12 cellular contexts compared by ENCODE assay signal in the genomic region with DNA sequence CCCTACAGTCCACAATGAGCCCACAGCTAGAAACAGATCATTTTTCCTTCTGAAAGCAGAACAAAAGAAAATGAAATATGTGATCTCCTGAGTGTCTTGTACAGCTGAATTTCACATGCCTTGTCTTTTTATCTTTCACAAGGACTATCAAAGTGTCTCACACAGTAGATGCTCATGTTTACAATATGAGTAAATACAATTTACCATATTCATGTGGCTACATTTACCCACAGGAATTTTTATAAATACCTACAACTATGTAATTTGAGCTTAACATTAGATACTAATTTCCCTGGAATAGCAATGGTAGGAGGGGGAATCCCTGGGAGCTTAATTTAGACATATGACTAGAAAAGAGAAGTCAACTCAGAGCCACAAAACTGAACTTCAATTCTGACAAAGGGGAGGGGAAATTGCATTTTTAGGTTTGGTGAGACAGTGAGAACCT.
DNase-seq lines count a peak whose midpoint lies in the region; ATAC-seq, FAIRE-seq and TF ChIP-seq lines count a peak whose summit lies in the region.
"Had no signal": no experiment of that assay in that cellular context is flagged by ENCODE, and none has a peak within 500 bp of the region (broad histone marks: within the 10 kb centered on the region; RNA-seq: fewer than 3 reads in every experiment).

No MANE protein-coding gene starts in this region.

- H3K4me2 ChIP-seq in GM23248 (ENCODE audit: unreplicated experiment) = peak overlapping the region; percentile 35

- FAIRE-seq in GM12892 (lab: Jason Lieb, UNC) = no peak

- H3K9me3 ChIP-seq in GM23248 (ENCODE audit: low read depth) (no peaks in the 10 kb centered on the region), aorta (ENCODE audit: control insufficient read depth, low read length) (no peaks in the 10 kb centered on the region)

- intact Hi-C loops in CD14-positive monocyte (cut with micrococcal nuclease) (no loop called here), aorta (cut with DNase I) (no loop called here)

- TF ChIP-seq POLR2A in GM18505 (IDR thresholded peaks at IDR 0.05; ENCODE audit: borderline replicate concordance, extremely low read depth, insufficient read depth, insufficient read length) = no peak
- no peak for TF ChIP-seq POLR2A in GM12892 (IDR thresholded peaks at IDR 0.05; ENCODE audit: low read depth, low read length)

- no peaks in the 10 kb centered on the region for H3K36me3 Mint-ChIP-seq in CD14-positive monocyte
- H3K36me3 Mint-ChIP-seq: stimulated activated effector memory CD8-positive, alpha-beta T cell treated with anti-CD3 and anti-CD28 coated beads, Interleukin-12 subunit alpha, Interleukin-12 subunit beta, amount 100 ng/mL, for 72 hours had no signal

- peaks cover 9% of the 10 kb centered on the region for H3K4me1 Mint-ChIP-seq in CD14-positive monocyte
- H3K4me1 Mint-ChIP-seq: nephron progenitor cell; stimulated activated effector memory CD8-positive, alpha-beta T cell treated with anti-CD3 and anti-CD28 coated beads, Interleukin-12 subunit alpha, Interleukin-12 subunit beta, amount 100 ng/mL, for 72 hours had no signal

- H3K79me2 ChIP-seq in GM23248 (ENCODE audit: insufficient read depth) = no peaks in the 10 kb centered on the region

- 0 out of 2 replicates have a peak overlapping the region, but pooled peaks have one; percentile 26 for H2AFZ ChIP-seq in GM23248

- peak; percentile 64 for ATAC-seq in GM18505 (IDR thresholded peaks at IDR 0.05; ENCODE audit: unreplicated experiment)
- ATAC-seq in HG03575 (IDR thresholded peaks at IDR 0.05; ENCODE audit: extremely low read depth, insufficient number of reproducible peaks, low FRiP score, unreplicated experiment) = peak; percentile 41
- no peak for ATAC-seq in aorta (ENCODE audit: low FRiP score)
- ATAC-seq: stimulated activated effector memory CD8-positive, alpha-beta T cell treated with anti-CD3 and anti-CD28 coated beads, Interleukin-12 subunit alpha, Interleukin-12 subunit beta, amount 100 ng/mL, for 72 hours had no signal

- H3K9me2 ChIP-seq in GM23248 (ENCODE audit: insufficient read depth) = no peaks in the 10 kb centered on the region

- H3K9ac ChIP-seq in GM23248 = peak overlapping the region; percentile 21; the same call in 1 of the 2 replicates

- H3K4me1 ChIP-seq in GM23248 (ENCODE audit: insufficient read depth) = peaks cover 48% of the 10 kb centered on the region
- H3K4me1 ChIP-seq in aorta (ENCODE audit: control insufficient read depth in 1 of 2, insufficient read depth in 2 of 2, low read length in 2 of 2) = no peaks in the 10 kb centered on the region

- H3K27me3 ChIP-seq in GM23248 (replicated peaks; ENCODE audit: insufficient read depth) = no peaks in the 10 kb centered on the region
- no peaks in the 10 kb centered on the region for H3K27me3 ChIP-seq in aorta (ENCODE audit: control insufficient read depth in 1 of 2, insufficient read depth in 2 of 2, low read length in 1 of 2)

- no peak overlapping the region for H3K4me3 ChIP-seq in GM23248
- H3K4me3 ChIP-seq in foreskin fibroblast (ENCODE audit: low read depth in 1 of 2, low read length in 2 of 2) = no peak overlapping the region
- H3K4me3 ChIP-seq in aorta (ENCODE audit: low read length in 2 of 2) = no peak overlapping the region

- no peaks in the 10 kb centered on the region for H3K27me3 Mint-ChIP-seq in CD14-positive monocyte (ENCODE audit: low read depth in 3 of 3)

- H3K4me3 Mint-ChIP-seq in CD14-positive monocyte = no peak overlapping the region
- H3K4me3 Mint-ChIP-seq: nephron progenitor cell; stimulated activated effector memory CD8-positive, alpha-beta T cell treated with anti-CD3 and anti-CD28 coated beads, Interleukin-12 subunit alpha, Interleukin-12 subunit beta, amount 100 ng/mL, for 72 hours had no signal

- H3K27ac Mint-ChIP-seq in CD14-positive monocyte = no peak overlapping the region
- H3K27ac Mint-ChIP-seq: nephron progenitor cell; stimulated activated effector memory CD8-positive, alpha-beta T cell treated with anti-CD3 and anti-CD28 coated beads, Interleukin-12 subunit alpha, Interleukin-12 subunit beta, amount 100 ng/mL, for 72 hours had no signal

- H4K20me1 ChIP-seq in GM23248 (ENCODE audit: insufficient read depth) = no peaks in the 10 kb centered on the region

- no peak for TF ChIP-seq CTCF in foreskin fibroblast (IDR thresholded peaks at IDR 0.05; ENCODE audit: low read depth, low read length)
- no peak for TF ChIP-seq CTCF in CD14-positive monocyte (IDR thresholded peaks at IDR 0.05)

- peaks cover 0 to 2% (median 0%) of the 10 kb centered on the region in 7 donors for H3K9me3 Mint-ChIP-seq in CD14-positive monocyte
- H3K9me3 Mint-ChIP-seq: nephron progenitor cell; stimulated activated effector memory CD8-positive, alpha-beta T cell treated with anti-CD3 and anti-CD28 coated beads, Interleukin-12 subunit alpha, Interleukin-12 subunit beta, amount 100 ng/mL, for 72 hours had no signal

- no peaks in the 10 kb centered on the region for H3K36me3 ChIP-seq in GM23248 (ENCODE audit: low read depth)
- no peaks in the 10 kb centered on the region for H3K36me3 ChIP-seq in aorta (ENCODE audit: control insufficient read depth in 1 of 2, insufficient read depth in 2 of 2, low read length in 1 of 2)

- H3K27ac ChIP-seq in GM23248 = peak overlapping the region; percentile 97; the same call in 1 of the 2 replicates
- H3K27ac ChIP-seq in aorta (ENCODE audit: low read depth in 1 of 2, low read length in 2 of 2) = no peak overlapping the region

- peaks cover 50% of the 10 kb centered on the region for H3F3A ChIP-seq in GM23248 (ENCODE audit: insufficient read depth)

- in situ Hi-C loops in GM23248 (cut with MboI) = no loop called here

- peak; percentile 56 for DNase-seq in GM23248
- peak; percentile 21 to 36 for DNase-seq in foreskin fibroblast
- DNase-seq in CD14-positive monocyte (ENCODE audit: low spot score) = no peak
- DNase-seq in GM12892 (ENCODE audit: insufficient read length) = no peak
- DNase-seq in aorta = no peak
- DNase-seq in ureter (ENCODE audit: low spot score) = no peak
- DNase-seq: GDM1, NCI-H1930, nephron progenitor cell had no signal

Comparison
In these comparisons a context has a peak if more than half of its experiments do, and no peak if none do; other contexts are left out.
1. DNase-seq: peak in GM23248 (single experiment) and foreskin fibroblast (2 of 2); none in CD14-positive monocyte (single experiment), GM12892 (single experiment), aorta (0 of 2) and ureter (single experiment).